Comparison of ENCODE assay signal across 22 cellular contexts in the genomic region with DNA sequence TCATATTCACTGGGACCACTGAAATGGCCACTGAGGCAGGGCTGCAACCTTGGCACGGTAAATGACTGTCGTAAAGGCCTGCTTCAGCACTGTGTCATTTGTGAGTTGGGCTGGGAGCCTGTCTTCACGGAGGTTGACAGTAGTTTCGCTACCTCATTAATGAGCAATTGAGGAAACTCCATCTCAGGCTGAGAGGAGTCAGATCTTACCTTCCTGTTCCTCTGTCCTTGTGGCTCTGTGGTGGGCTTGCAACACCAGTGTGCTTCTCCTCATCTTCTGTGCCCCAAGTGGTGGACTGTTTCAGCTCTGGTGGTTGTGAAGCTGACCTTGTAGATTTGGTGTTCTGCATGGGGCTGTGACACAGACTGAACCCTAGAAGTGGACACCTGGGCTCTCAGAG.
A peak's percentile ranks its signal among the peaks of the same experiment; 100 is the strongest.
DNase-seq lines count a peak whose midpoint lies in the region; ATAC-seq, FAIRE-seq and TF ChIP-seq lines count a peak whose summit lies in the region.
"Had no signal": no experiment of that assay in that cellular context is flagged by ENCODE, and none has a peak within 500 bp of the region (broad histone marks: within the 10 kb centered on the region; RNA-seq: fewer than 3 reads in every experiment).

No MANE protein-coding gene starts in this region.

- DNase-seq in stimulated activated naive CD8-positive, alpha-beta T cell treated with anti-CD3 and anti-CD28 coated beads, Interleukin-15, amount 100 ng/mL, for 72 hours = no peak
- no peak for DNase-seq in stimulated activated naive CD8-positive, alpha-beta T cell treated with anti-CD3 and anti-CD28 coated beads, Interleukin-15, Interleukin-2, amounts not matched to agents 100 U/mL and 50 U/mL, for 24 hours
- no peak for DNase-seq in activated CD4-positive, CD25-positive, alpha-beta regulatory T cell treated with anti-CD3 and anti-CD28 coated beads, Interleukin-2, amount 50 U/mL, for 72 hours
- DNase-seq in kidney (no peak), NCI-H2171 (lab: John Stamatoyannopoulos, UW) (no peak), H9 (no peak)
- DNase-seq: activated CD8-positive, alpha-beta memory T cell treated with anti-CD3 and anti-CD28 coated beads, Interleukin-2, amount 10 ng/mL, durations not matched to agents 7 days and 5 days; caudate nucleus; CD4-positive, alpha-beta T cell; DND-41; effector CD4-positive, alpha-beta T cell; NCI-H1105; NCI-H2171 treated with DMSO at 0.1 percent for 48 hours; NK-92 treated with Interleukin-12 subunit alpha and Interleukin-12 subunit beta, amount 100 ng/mL, for 24 hours; stimulated activated CD4-positive, alpha-beta T cell treated with anti-CD3 and anti-CD28 coated beads, Interleukin-4, amount 100 ng/mL, for 4 hours; T-helper 1 cell had no signal

- no peaks in the 10 kb centered on the region for H3K27me3 Mint-ChIP-seq in stimulated activated naive CD8-positive, alpha-beta T cell treated with anti-CD3 and anti-CD28 coated beads, Interleukin-15, amount 100 ng/mL, for 72 hours
- H3K27me3 Mint-ChIP-seq in H9 (ENCODE audit: low read depth) = no peaks in the 10 kb centered on the region; the same call in 1 of the 2 replicates
- H3K27me3 Mint-ChIP-seq: activated CD8-positive, alpha-beta memory T cell treated with anti-CD3 and anti-CD28 coated beads, Interleukin-2, amount 10 ng/mL, durations not matched to agents 7 days and 5 days; CD4-positive, alpha-beta T cell had no signal

- no peak for TF ChIP-seq POLR2A in gastroesophageal sphincter (IDR thresholded peaks at IDR 0.05)

- H3K4ac ChIP-seq in H9 (ENCODE audit: low read depth, low read length) = no peak overlapping the region

- WGBS in gastroesophageal sphincter (ENCODE audit: low coverage in 1 of 2), 2 donors = 81 to 91% methylated on average over 4 of the region's 4 CpGs
- WGBS in H9 (ENCODE audit: extremely low coverage, insufficient read length, low lambda C conversion rate) = no CpG with 5 or more reads among the region's 4 CpGs

- no peak overlapping the region for H3K27ac Mint-ChIP-seq in stimulated activated naive CD8-positive, alpha-beta T cell treated with anti-CD3 and anti-CD28 coated beads, Interleukin-15, amount 100 ng/mL, for 72 hours
- no peak overlapping the region for H3K27ac Mint-ChIP-seq in H9
- H3K27ac Mint-ChIP-seq: activated CD8-positive, alpha-beta memory T cell treated with anti-CD3 and anti-CD28 coated beads, Interleukin-2, amount 10 ng/mL, durations not matched to agents 7 days and 5 days; CD4-positive, alpha-beta T cell had no signal

- no peak overlapping the region for H3K4me3 Mint-ChIP-seq in stimulated activated naive CD8-positive, alpha-beta T cell treated with anti-CD3 and anti-CD28 coated beads, Interleukin-15, amount 100 ng/mL, for 72 hours
- H3K4me3 Mint-ChIP-seq in H9 = no peak overlapping the region
- H3K4me3 Mint-ChIP-seq: activated CD8-positive, alpha-beta memory T cell treated with anti-CD3 and anti-CD28 coated beads, Interleukin-2, amount 10 ng/mL, durations not matched to agents 7 days and 5 days; CD4-positive, alpha-beta T cell had no signal

- no peak overlapping the region for H3K27ac ChIP-seq in gastroesophageal sphincter
- no peak overlapping the region for H3K27ac ChIP-seq in kidney (ENCODE audit: low read depth in 2 of 2, low read length in 2 of 2)
- no peak overlapping the region for H3K27ac ChIP-seq in H9 (ENCODE audit: insufficient read length, low read depth, low read length)
- H3K27ac ChIP-seq: adrenal gland, KMS-11, tibial nerve, VCaP had no signal

- no peaks in the 10 kb centered on the region for H3K9me3 ChIP-seq in gastroesophageal sphincter
- no peaks in the 10 kb centered on the region for H3K9me3 ChIP-seq in kidney (ENCODE audit: control insufficient read depth in 1 of 2, low read length in 2 of 2)
- no peaks in the 10 kb centered on the region for H3K9me3 ChIP-seq in H9 (ENCODE audit: control insufficient read depth, low read depth, low read length)
- H3K9me3 ChIP-seq: adrenal gland, tibial nerve had no signal

- H3K36me3 Mint-ChIP-seq in H9 (ENCODE audit: insufficient read depth in 1 of 3, low read depth in 3 of 3) = no peaks in the 10 kb centered on the region
- H3K36me3 Mint-ChIP-seq: activated CD8-positive, alpha-beta memory T cell treated with anti-CD3 and anti-CD28 coated beads, Interleukin-2, amount 10 ng/mL, durations not matched to agents 7 days and 5 days had no signal

- H3K4me3 ChIP-seq in gastroesophageal sphincter = no peak overlapping the region
- no peak overlapping the region for H3K4me3 ChIP-seq in kidney (ENCODE audit: low read length in 2 of 2)
- H3K4me3 ChIP-seq: adrenal gland, tibial nerve had no signal

- H3K4me1 ChIP-seq in gastroesophageal sphincter = peaks cover 0 to 8% (median 0%) of the 10 kb centered on the region in 3 donors
- no peaks in the 10 kb centered on the region for H3K4me1 ChIP-seq in kidney (ENCODE audit: control insufficient read depth in 1 of 2, insufficient read depth in 1 of 2, low read depth in 1 of 2, low read length in 2 of 2)
- H3K4me1 ChIP-seq in H9 (ENCODE audit: insufficient read depth, low read length) = no peaks in the 10 kb centered on the region
- H3K4me1 ChIP-seq: adrenal gland, tibial nerve had no signal

- H2BK20ac ChIP-seq in H9 (ENCODE audit: low read depth, low read length, poor library complexity, severe bottlenecking) = no peak overlapping the region

- no peak overlapping the region for H3T11ph ChIP-seq in H9 (ENCODE audit: low read length)

- H2BK12ac ChIP-seq in H9 (ENCODE audit: insufficient read length, low read depth, low read length) = no peak overlapping the region

- FAIRE-seq in kidney (lab: Jason Lieb, UNC) = no peak

- H3K27me3 ChIP-seq in gastroesophageal sphincter (no peaks in the 10 kb centered on the region), H9 (ENCODE audit: insufficient read depth, low read length) (no peaks in the 10 kb centered on the region)
- H3K27me3 ChIP-seq: adrenal gland, tibial nerve had no signal

- H2AFZ ChIP-seq in H9 (ENCODE audit: low read length) = no peak overlapping the region

- H2BK5ac ChIP-seq in H9 (ENCODE audit: insufficient read length, low read length) = no peak overlapping the region

- H3K4me2 ChIP-seq in H9 (ENCODE audit: insufficient read depth, insufficient read length, low read length) = no peak overlapping the region
- H3K4me2 ChIP-seq: KMS-11 had no signal

- no peak overlapping the region for H4K8ac ChIP-seq in H9 (replicated peaks; ENCODE audit: insufficient read length, low read depth, low read length)

- intact Hi-C loops in kidney (cut with DNase I) = no loop called here

- no peak overlapping the region for H3K9ac ChIP-seq in kidney (ENCODE audit: low read length in 2 of 2)
- H3K9ac ChIP-seq in H9 (ENCODE audit: extremely low read depth, insufficient read length, low read length) = no peak overlapping the region
- H3K9ac ChIP-seq: KMS-11 had no signal

- H3K23ac ChIP-seq in H9 (ENCODE audit: insufficient read length, low read depth, low read length) = no peak overlapping the region

- no peaks in the 10 kb centered on the region for H3K9me3 Mint-ChIP-seq in stimulated activated naive CD8-positive, alpha-beta T cell treated with anti-CD3 and anti-CD28 coated beads, Interleukin-15, amount 100 ng/mL, for 72 hours
- H3K9me3 Mint-ChIP-seq in H9 = no peaks in the 10 kb centered on the region
- H3K9me3 Mint-ChIP-seq: CD4-positive, alpha-beta T cell had no signal

- H3K56ac ChIP-seq in H9 (ENCODE audit: insufficient read length, low read depth, low read length) = no peak overlapping the region

- H3K18ac ChIP-seq in H9 (ENCODE audit: insufficient read length, low read depth, low read length) = no peak overlapping the region

- no peak overlapping the region for H4K91ac ChIP-seq in H9 (ENCODE audit: insufficient read length, low read depth, low read length)

- H3K36me3 ChIP-seq in gastroesophageal sphincter (peaks cover 0 to 17% of the 10 kb centered on the region in 2 donors), kidney (ENCODE audit: control insufficient read depth in 1 of 2, insufficient read depth in 2 of 2, low read length in 2 of 2) (no peaks in the 10 kb centered on the region)
- H3K36me3 ChIP-seq: adrenal gland had no signal

- H3K79me1 ChIP-seq in H9 (ENCODE audit: insufficient read depth, low read depth, low read length, poor library complexity, severe bottlenecking) = no peaks in the 10 kb centered on the region

- no peaks in the 10 kb centered on the region for H4K20me1 ChIP-seq in H9 (ENCODE audit: control insufficient read depth, insufficient read depth, insufficient read length)

- no peak overlapping the region for H2AK5ac ChIP-seq in H9 (ENCODE audit: insufficient read length, low read length)

- no peak overlapping the region for H4K5ac ChIP-seq in H9 (ENCODE audit: insufficient read length, low read depth, low read length)

- ATAC-seq in stimulated activated naive CD8-positive, alpha-beta T cell treated with anti-CD3 and anti-CD28 coated beads, Interleukin-15, amount 100 ng/mL, for 72 hours = peak; percentile 15
- ATAC-seq in stimulated activated naive CD8-positive, alpha-beta T cell treated with anti-CD3 and anti-CD28 coated beads, Interleukin-15, Interleukin-2, amounts not matched to agents 100 U/mL and 50 U/mL, for 24 hours = no peak
- ATAC-seq in HG02981 (IDR thresholded peaks at IDR 0.05; ENCODE audit: unreplicated experiment) (peak; percentile 69), gastroesophageal sphincter (peak; percentile 13)
- ATAC-seq: activated CD8-positive, alpha-beta memory T cell treated with anti-CD3 and anti-CD28 coated beads, Interleukin-2, amount 10 ng/mL, durations not matched to agents 7 days and 5 days had no signal

- H2BK120ac ChIP-seq in H9 (ENCODE audit: low read depth, low read length, poor library complexity, severe bottlenecking) = no peak overlapping the region

- no peaks in the 10 kb centered on the region for H3K23me2 ChIP-seq in H9 (ENCODE audit: insufficient read length, low read depth, low read length, poor library complexity, severe bottlenecking)

- no peaks in the 10 kb centered on the region for H3K4me1 Mint-ChIP-seq in stimulated activated naive CD8-positive, alpha-beta T cell treated with anti-CD3 and anti-CD28 coated beads, Interleukin-15, amount 100 ng/mL, for 72 hours
- H3K4me1 Mint-ChIP-seq in H9 = no peaks in the 10 kb centered on the region

- TF ChIP-seq CTCF in gastroesophageal sphincter (IDR thresholded peaks at IDR 0.05) = no peak
- TF ChIP-seq CTCF in kidney (IDR thresholded peaks at IDR 0.05; ENCODE audit: borderline replicate concordance, extremely low read depth, insufficient read depth) = no peak
- no peak for TF ChIP-seq CTCF in H9 (conservative IDR thresholded peaks at IDR 0.05)

- no peak overlapping the region for H2BK15ac ChIP-seq in H9 (ENCODE audit: low read depth, low read length)

- H3K79me2 ChIP-seq in H9 (ENCODE audit: insufficient read depth, low read length) = no peaks in the 10 kb centered on the region

- TF ChIP-seq EP300 in gastroesophageal sphincter (IDR thresholded peaks at IDR 0.05) = no peak

- H3K14ac ChIP-seq in H9 (ENCODE audit: insufficient read depth, low read length) = no peak overlapping the region
